1 cellular context compared by ENCODE assay signal in genomic region chr14:36524874-36525745, GRCh38.
TF ChIP-seq lines count a peak whose summit lies in the region.

No MANE protein-coding gene starts in this region.

TF ChIP-seq in HCT116, 20 proteins besides CTCF, POLR2A, EP300 and RAD21 (continued from another document):
- no peak for TF ChIP-seq EZH2phosphoT487 (IDR thresholded peaks at IDR 0.05; ENCODE audit: borderline replicate concordance)
- TF ChIP-seq ELF1 (IDR thresholded peaks at IDR 0.05; ENCODE audit: borderline replicate concordance, low read depth), result no peak
- no peak for TF ChIP-seq SRF (IDR thresholded peaks at IDR 0.05; ENCODE audit: low read depth)
- no peak for TF ChIP-seq REST (IDR thresholded peaks at IDR 0.05; ENCODE audit: low read depth)
- no peak for TF ChIP-seq TCF7L2 (IDR thresholded peaks at IDR 0.05; ENCODE audit: borderline replicate concordance, extremely low read depth, insufficient read depth, insufficient read length)
- no peak for TF ChIP-seq EZH2 (IDR thresholded peaks at IDR 0.05)
- no peak for TF ChIP-seq CBX3 (IDR thresholded peaks at IDR 0.05; ENCODE audit: low read depth)
- TF ChIP-seq EGR1 (IDR thresholded peaks at IDR 0.05; ENCODE audit: low read depth), result no peak
- no peak for TF ChIP-seq ATF3 (IDR thresholded peaks at IDR 0.05)
- TF ChIP-seq FOSL1 (IDR thresholded peaks at IDR 0.05; ENCODE audit: low read depth), result no peak
- no peak for TF ChIP-seq SIN3A (IDR thresholded peaks at IDR 0.05; ENCODE audit: low read depth)
- TF ChIP-seq ZNF274 (IDR thresholded peaks at IDR 0.05; ENCODE audit: low read depth, low read length), result no peak
- TF ChIP-seq MAX (IDR thresholded peaks at IDR 0.05), result no peak
- no peak for TF ChIP-seq CEBPB (IDR thresholded peaks at IDR 0.05; ENCODE audit: low read depth)
